In genomic region chr18:2112435-2113045, GRCh38 we compare ENCODE assay signal across 25 cellular contexts.
DNase-seq lines count a peak whose midpoint lies in the region; ATAC-seq, FAIRE-seq and TF ChIP-seq lines count a peak whose summit lies in the region.
"Had no signal": no experiment of that assay in that cellular context is flagged by ENCODE, and none has a peak within 500 bp of the region (broad histone marks: within the 10 kb centered on the region; RNA-seq: fewer than 3 reads in every experiment).

No MANE protein-coding gene starts in this region.

- peaks cover 0 to 7% of the 10 kb centered on the region in 2 experiments; a peak in 1 of 4 replicates for H3K4me1 ChIP-seq in SK-N-SH (ENCODE audit: control insufficient read depth in 1 of 2, insufficient read depth in 2 of 2, low read depth in 1 of 2, low read length in 1 of 2)
- H3K4me1 ChIP-seq: Caco-2, lower lobe of right lung, pancreas, right atrium auricular region, spleen had no signal

- H3K27ac ChIP-seq in SK-N-SH (ENCODE audit: low read depth in 2 of 2, low read length in 1 of 2), result peak overlapping the region in 1 of 2 experiments; percentile 32; a peak in 2 of 4 replicates
- H3K27ac ChIP-seq: C4-2B, lower lobe of right lung, pancreas, right atrium auricular region, SK-N-MC, spleen had no signal

- no peaks in the 10 kb centered on the region for H3K9me2 ChIP-seq in SK-N-SH

- CTCF ChIA-PET in SK-N-SH (lab: Yijun Ruan, JAX), result interaction anchor here (1.6 kb wide), 1 partner anchor 435 kb away, joined by 4 read pairs; no protein-coding TSS in a partner anchor

- no peaks in the 10 kb centered on the region for H3K36me3 Mint-ChIP-seq in type B pancreatic cell
- H3K36me3 Mint-ChIP-seq: brain had no signal

- peak; percentile 24 for DNase-seq in HT1080 (ENCODE audit: low read depth)
- no peak for DNase-seq in SK-N-SH
- DNase-seq in urothelium cell line (ENCODE audit: low spot score), result peak; percentile 37
- DNase-seq in type B pancreatic cell (ENCODE audit: extremely low spot score, unreplicated experiment), result no peak
- DNase-seq in LoVo (ENCODE audit: low spot score), result no peak
- DNase-seq: activated CD4-positive, alpha-beta T cell treated with anti-CD3 and anti-CD28 coated beads for 36 hours; activated gamma-delta T cell; activated naive CD8-positive, alpha-beta T cell treated with anti-CD3 and anti-CD28 coated beads, Interleukin-2, amount 50 U/mL, for 24 hours; activated T-cell treated with anti-CD3 and anti-CD28 coated beads, Interleukin-2, amount 50 U/mL, for 1 hour; Caco-2; lower lobe of right lung; NCI-H1105 treated with DMSO at 0.1 percent for 48 hours; NCI-H1930; NCI-H526; pancreas; spleen; T-helper 17 cell had no signal

- no peak overlapping the region for H3K4me3 Mint-ChIP-seq in type B pancreatic cell
- H3K4me3 Mint-ChIP-seq: activated CD4-positive, alpha-beta T cell treated with anti-CD3 and anti-CD28 coated beads for 36 hours; activated naive CD8-positive, alpha-beta T cell treated with anti-CD3 and anti-CD28 coated beads, Interleukin-2, amount 50 U/mL, for 24 hours; brain; IgD-negative memory B cell; nephron; T-helper 17 cell had no signal

- ATAC-seq in esophagus mucosa, result peak; percentile 20
- ATAC-seq in HG02938 (IDR thresholded peaks at IDR 0.05; ENCODE audit: unreplicated experiment), result no peak
- ATAC-seq: activated CD4-positive, alpha-beta T cell treated with anti-CD3 and anti-CD28 coated beads for 36 hours; activated naive CD8-positive, alpha-beta T cell treated with anti-CD3 and anti-CD28 coated beads, Interleukin-2, amount 50 U/mL, for 24 hours; lower lobe of right lung; pancreas; T-helper 17 cell had no signal

- no peak for TF ChIP-seq EP300 in SK-N-SH (IDR thresholded peaks at IDR 0.05; ENCODE audit: borderline replicate concordance in 1 of 2, low read depth in 1 of 2, low read length in 1 of 2)

- H3F3A ChIP-seq in SK-N-SH (replicated peaks; ENCODE audit: insufficient read depth), result peaks cover 11% of the 10 kb centered on the region

- no peaks in the 10 kb centered on the region for H3K9me3 Mint-ChIP-seq in type B pancreatic cell
- H3K9me3 Mint-ChIP-seq: activated naive CD8-positive, alpha-beta T cell treated with anti-CD3 and anti-CD28 coated beads, Interleukin-2, amount 50 U/mL, for 24 hours; brain; IgD-negative memory B cell; nephron had no signal

- TF ChIP-seq CTCF in SK-N-SH (IDR thresholded peaks at IDR 0.05) (no peak), type B pancreatic cell (conservative IDR thresholded peaks at IDR 0.05) (no peak)

- H3K27ac Mint-ChIP-seq in type B pancreatic cell, result no peak overlapping the region
- H3K27ac Mint-ChIP-seq: activated CD4-positive, alpha-beta T cell treated with anti-CD3 and anti-CD28 coated beads for 36 hours; activated naive CD8-positive, alpha-beta T cell treated with anti-CD3 and anti-CD28 coated beads, Interleukin-2, amount 50 U/mL, for 24 hours; brain; nephron; T-helper 17 cell had no signal

- peak overlapping the region; percentile 54 for H3K4me2 ChIP-seq in SK-N-SH

- H3K27me3 Mint-ChIP-seq in type B pancreatic cell, result peaks cover 4% of the 10 kb centered on the region

- H3K9me3 ChIP-seq in SK-N-SH, result no peaks in the 10 kb centered on the region
- H3K9me3 ChIP-seq: Caco-2, lower lobe of right lung, pancreas, right atrium auricular region, spleen had no signal

- no peak for TF ChIP-seq RAD21 in SK-N-SH (IDR thresholded peaks at IDR 0.05; ENCODE audit: low read length)

- no peaks in the 10 kb centered on the region for H3K27me3 ChIP-seq in SK-N-SH (ENCODE audit: insufficient read depth)
- H3K27me3 ChIP-seq: right atrium auricular region had no signal

- peak overlapping the region; percentile 38; the same call in 1 of the 2 replicates for H2AFZ ChIP-seq in SK-N-SH (ENCODE audit: low read depth)

- H3K4me3 ChIP-seq in SK-N-SH (ENCODE audit: low read depth in 2 of 2, low read length in 1 of 2), result 0 out of 4 replicates have a peak overlapping the region, but pooled peaks of 1 of the 2 experiments have one; percentile 10
- H3K4me3 ChIP-seq: lower lobe of right lung, pancreas, right atrium auricular region, SK-N-MC, spleen had no signal

- no peaks in the 10 kb centered on the region for H4K20me1 ChIP-seq in SK-N-SH (ENCODE audit: insufficient read depth)

- H3K4me1 Mint-ChIP-seq in type B pancreatic cell (ENCODE audit: unreplicated experiment), result no peaks in the 10 kb centered on the region
- H3K4me1 Mint-ChIP-seq: activated CD4-positive, alpha-beta T cell treated with anti-CD3 and anti-CD28 coated beads for 36 hours; activated naive CD8-positive, alpha-beta T cell treated with anti-CD3 and anti-CD28 coated beads, Interleukin-2, amount 50 U/mL, for 24 hours; brain; IgD-negative memory B cell; nephron; T-helper 17 cell had no signal

- no peak overlapping the region for H3K9ac ChIP-seq in SK-N-SH

- peak; percentile 23 for FAIRE-seq in urothelium cell line (lab: Jason Lieb, UNC)
- FAIRE-seq: pancreas had no signal

- H3K36me3 ChIP-seq in SK-N-SH (replicated peaks in 1 of 2; ENCODE audit: control insufficient read depth in 1 of 2, insufficient read depth in 2 of 2, low read length in 1 of 2), result no peaks in the 10 kb centered on the region
- H3K36me3 ChIP-seq: lower lobe of right lung, pancreas, right atrium auricular region, spleen had no signal

- WGBS in SK-N-SH (ENCODE audit: low lambda C conversion rate), result 23% methylated on average over 8 of the region's 8 CpGs

- H3K79me2 ChIP-seq in SK-N-SH (ENCODE audit: insufficient read depth), result no peaks in the 10 kb centered on the region

- POLR2A ChIA-PET in SK-N-SH (lab: Yijun Ruan, JAX), result no interaction called here

TF ChIP-seq in SK-N-SH, 30 proteins besides CTCF, POLR2A, EP300 and RAD21 (continues in another document):
- TF ChIP-seq GATA2 (CRISPR knock-in tag; IDR thresholded peaks at IDR 0.05) (no peak), MEF2A (IDR thresholded peaks at IDR 0.05; ENCODE audit: borderline replicate concordance, low read depth) (no peak), CHD2 (IDR thresholded peaks at IDR 0.05; ENCODE audit: low read length, partially characterized antibody) (no peak), MXI1 (IDR thresholded peaks at IDR 0.05; ENCODE audit: low read depth, low read length) (no peak), SMC3 (IDR thresholded peaks at IDR 0.05; ENCODE audit: low read depth, low read length) (no peak), JUND (IDR thresholded peaks at IDR 0.05) (peak; percentile 49; the same call in 1 of the 2 replicates), TCF12 (IDR thresholded peaks at IDR 0.05) (peak; percentile 18; the same call in 1 of the 2 replicates), IRF3 (IDR thresholded peaks at IDR 0.05; ENCODE audit: low read depth, low read length) (no peak), ELF1 (IDR thresholded peaks at IDR 0.05) (no peak), RXRA (IDR thresholded peaks at IDR 0.05; ENCODE audit: borderline replicate concordance, low read depth) (no peak), MAX (IDR thresholded peaks at IDR 0.05; ENCODE audit: low read depth) (no peak), GABPA (IDR thresholded peaks at IDR 0.05; ENCODE audit: low read depth) (no peak), POLR2AphosphoS5 (IDR thresholded peaks at IDR 0.05; ENCODE audit: low read depth, low read length) (no peak), RCOR1 (IDR thresholded peaks at IDR 0.05; ENCODE audit: low read length) (no peak), REST (IDR thresholded peaks at IDR 0.05; ENCODE audit: low read depth, low read length) (no peak), RFX5 (IDR thresholded peaks at IDR 0.05; ENCODE audit: low read length) (no peak)

Comparison
In these comparisons a context has a peak if more than half of its experiments do, and no peak if none do; other contexts are left out.
1. DNase-seq: peak in HT1080 (single experiment) and urothelium cell line (single experiment); none in SK-N-SH (single experiment), type B pancreatic cell (single experiment) and LoVo (single experiment).